1 cellular context compared by ENCODE assay signal in genomic region chr1:22204989-22205913, GRCh38.
TF ChIP-seq lines count a peak whose summit lies in the region.

No MANE protein-coding gene starts in this region.

TF ChIP-seq in HepG2, 621 proteins besides CTCF, POLR2A, EP300 and RAD21 (continued from another document):
- TF ChIP-seq ZNF503 (CRISPR knock-in tag; IDR thresholded peaks at IDR 0.05) (no peak), ELK4 (CRISPR knock-in tag; IDR thresholded peaks at IDR 0.05; ENCODE audit: borderline replicate concordance) (no peak), ZNF160 (CRISPR knock-in tag; IDR thresholded peaks at IDR 0.05) (no peak), ZNF878 (CRISPR knock-in tag; IDR thresholded peaks at IDR 0.05) (no peak), ZNF354B (CRISPR knock-in tag; IDR thresholded peaks at IDR 0.05) (no peak), ATAD3A (CRISPR knock-in tag; IDR thresholded peaks at IDR 0.05) (no peak), ZFP41 (CRISPR knock-in tag; IDR thresholded peaks at IDR 0.05; ENCODE audit: borderline replicate concordance) (no peak), SNRNP70 (IDR thresholded peaks at IDR 0.05; ENCODE audit: low read depth, low read length) (no peak)
TF ChIP-seq in HepG2: peak in this region for 0.
